In genomic region chr6:16092990-16093389, GRCh38 we compare ENCODE assay signal across 26 cellular contexts. TPM values are rescaled to one million over a fixed set of nuclear protein-coding genes. Genes with fewer than 3 reads are reported as not detected.
DNase-seq lines count a peak whose midpoint lies in the region; ATAC-seq, FAIRE-seq and TF ChIP-seq lines count a peak whose summit lies in the region.
"Had no signal": no experiment of that assay in that cellular context is flagged by ENCODE, and none has a peak within 500 bp of the region (broad histone marks: within the 10 kb centered on the region; RNA-seq: fewer than 3 reads in every experiment).

No MANE protein-coding gene starts in this region.

- TF ChIP-seq EP300 in GM12878 (IDR thresholded peaks at IDR 0.05; ENCODE audit: borderline replicate concordance in 1 of 2, control insufficient read depth in 1 of 2, low read depth in 2 of 2, low read length in 2 of 2): no peak

- H3K27ac ChIP-seq in GM12878 (ENCODE audit: control insufficient read depth, insufficient read depth) (no peak overlapping the region), smooth muscle cell (ENCODE audit: low read depth) (no peak overlapping the region)
- H3K27ac ChIP-seq: body of pancreas, C4-2B, left ventricle myocardium inferior, neutrophil, right lobe of liver, uterus, VCaP had no signal

- H3K4me1 ChIP-seq in GM12878 (ENCODE audit: control insufficient read depth, insufficient read depth, low read length) (peaks cover 4% of the 10 kb centered on the region; the same call in 1 of the 2 replicates), smooth muscle cell (ENCODE audit: low read depth) (no peaks in the 10 kb centered on the region)
- H3K4me1 ChIP-seq: body of pancreas, left ventricle myocardium inferior, right lobe of liver, uterus had no signal

- no peaks in the 10 kb centered on the region for H3K4me1 Mint-ChIP-seq in stimulated activated naive CD8-positive, alpha-beta T cell treated with anti-CD3 and anti-CD28 coated beads, Interleukin-15, amount 100 ng/mL, for 72 hours
- H3K4me1 Mint-ChIP-seq: stimulated activated naive B cell treated with anti-CD40 and anti-IgM and Interleukin-4, amounts not matched to agents 10 μg/mL and 1 μg/mL and 100 μg/mL, for 72 hours; T-helper 17 cell had no signal

- intact Hi-C loops in GM12878 (cut with micrococcal nuclease; ENCODE audit: unreplicated experiment): no loop called here

- H2AFZ ChIP-seq in GM12878 (ENCODE audit: control insufficient read depth, low read depth, low read length) (no peak overlapping the region), smooth muscle cell (ENCODE audit: low read depth) (no peak overlapping the region)

- H4K20me1 ChIP-seq in GM12878 (ENCODE audit: control insufficient read depth, insufficient read depth) (no peaks in the 10 kb centered on the region), smooth muscle cell (ENCODE audit: low read depth) (no peaks in the 10 kb centered on the region)

- DNase-seq in GM18507 (ENCODE audit: extremely low spot score, insufficient read length, low read depth) (no peak), NOMO-1 treated with DMSO at 0.1 percent for 48 hours (lab: John Stamatoyannopoulos, UW; ENCODE audit: unreplicated experiment) (peak; percentile 79), GM12878 (ENCODE audit: low read depth, low spot score) (no peak), smooth muscle cell (lab: John Stamatoyannopoulos, UW; ENCODE audit: unreplicated experiment) (no peak)
- DNase-seq in stimulated activated naive CD8-positive, alpha-beta T cell treated with anti-CD3 and anti-CD28 coated beads, Interleukin-15, amount 100 ng/mL, for 72 hours: no peak
- DNase-seq in stimulated activated naive CD4-positive, alpha-beta T cell (lab: John Stamatoyannopoulos, UW): no peak
- DNase-seq: activated CD4-positive, alpha-beta T cell treated with anti-CD3 and anti-CD28 coated beads for 48 hours; activated naive CD4-positive, alpha-beta T cell; activated T-cell treated with anti-CD3 and anti-CD28 coated beads, Interleukin-2, amount 50 U/mL, for 72 hours; body of pancreas; DMS79; HCEC 1CT; left ventricle myocardium inferior; NCI-H1105 treated with DMSO at 0.1 percent for 48 hours; NCI-H1930; NCI-H526; right lobe of liver; RPMI8226; stimulated activated naive B cell treated with anti-CD40 and anti-IgM and Interleukin-4, amounts not matched to agents 10 μg/mL and 1 μg/mL and 100 μg/mL, for 72 hours; T-helper 17 cell; uterus had no signal

- H3K4me3 ChIP-seq in GM12878: no peak overlapping the region
- H3K4me3 ChIP-seq in smooth muscle cell: no peak overlapping the region
- H3K4me3 ChIP-seq: body of pancreas, left ventricle myocardium inferior, right lobe of liver, uterus had no signal

- no peak overlapping the region for H3K27ac Mint-ChIP-seq in stimulated activated naive CD8-positive, alpha-beta T cell treated with anti-CD3 and anti-CD28 coated beads, Interleukin-15, amount 100 ng/mL, for 72 hours
- H3K27ac Mint-ChIP-seq: activated T-cell treated with anti-CD3 and anti-CD28 coated beads, Interleukin-2, amount 50 U/mL, for 72 hours; stimulated activated naive B cell treated with anti-CD40 and anti-IgM and Interleukin-4, amounts not matched to agents 10 μg/mL and 1 μg/mL and 100 μg/mL, for 72 hours; T-helper 17 cell had no signal

- SMC1A ChIA-PET in GM12878 (lab: Charles Lee; ENCODE audit: uncharacterized antibody, unreplicated experiment): interaction anchor here (0.6 to 2.0 kb wide), 26 partner anchors 9 to 440 kb away, joined by 3 to 13 read pairs (median 5); no protein-coding TSS in a partner anchor

- CTCF ChIA-PET in GM12878 (lab: Yijun Ruan, JAX): interaction anchor here (0.7 to 3.1 kb wide), 10 partner anchors 11 to 685 kb away, joined by 3 to 10 read pairs (median 4); no protein-coding TSS in a partner anchor

- in situ Hi-C loops in GM12878 (cut with MboI): no loop called here

- ATAC-seq in HG02884 (IDR thresholded peaks at IDR 0.05; ENCODE audit: unreplicated experiment) (peak; percentile 63), GM12878 (peak; percentile 73), GM21723 (IDR thresholded peaks at IDR 0.05; ENCODE audit: unreplicated experiment) (no peak)
- no peak for ATAC-seq in stimulated activated naive CD8-positive, alpha-beta T cell treated with anti-CD3 and anti-CD28 coated beads, Interleukin-15, amount 100 ng/mL, for 72 hours
- ATAC-seq: activated T-cell treated with anti-CD3 and anti-CD28 coated beads, Interleukin-2, amount 50 U/mL, for 72 hours; body of pancreas; T-helper 17 cell had no signal

- RAD21 ChIA-PET in GM12878 (lab: Charles Lee; ENCODE audit: unreplicated experiment): interaction anchor here (0.6 to 2.4 kb wide), 20 partner anchors 9 to 410 kb away, joined by 3 to 13 read pairs (median 4); partner anchors contain the start of gene MYLIP

- WGBS in GM12878 (ENCODE audit: insufficient coverage, insufficient replicate concordance, low lambda C conversion rate, missing lambda C conversion rate): 4% methylated on average over 5 of the region's 5 CpGs
- WGBS in smooth muscle cell (ENCODE audit: low lambda C conversion rate): 86% methylated on average over 5 of the region's 5 CpGs

- no peak for TF ChIP-seq RAD21 in GM12878 (IDR thresholded peaks at IDR 0.05; ENCODE audit: insufficient read depth, low read depth, low read length)

- H3K9me3 ChIP-seq in GM12878 (replicated peaks; ENCODE audit: control insufficient read depth, insufficient read depth, low read length): peaks cover 3% of the 10 kb centered on the region; the same call in 2 of the 3 replicates
- no peaks in the 10 kb centered on the region for H3K9me3 ChIP-seq in smooth muscle cell (replicated peaks; ENCODE audit: low read depth)
- H3K9me3 ChIP-seq: body of pancreas, left ventricle myocardium inferior, neutrophil, right lobe of liver, uterus had no signal

- no peak overlapping the region for H3K4me2 ChIP-seq in GM12878 (ENCODE audit: control insufficient read depth, insufficient read depth)
- H3K4me2 ChIP-seq in smooth muscle cell: no peak overlapping the region

- H3K36me3 ChIP-seq in GM12878 (ENCODE audit: control insufficient read depth in 2 of 2, insufficient read depth in 2 of 2, low read length in 1 of 2): no peaks in the 10 kb centered on the region
- no peaks in the 10 kb centered on the region for H3K36me3 ChIP-seq in smooth muscle cell (ENCODE audit: low read depth)
- H3K36me3 ChIP-seq: left ventricle myocardium inferior, neutrophil, right lobe of liver, uterus had no signal

- FAIRE-seq in GM18507 (lab: Jason Lieb, UNC): peak; percentile 56
- no peak for FAIRE-seq in GM12878 (lab: Jason Lieb, UNC)

- POLR2A ChIA-PET in GM12878 (lab: Charles Lee): interaction anchor here (0.5 to 1.6 kb wide), 9 partner anchors 9 to 597 kb away, joined by 3 to 5 read pairs (median 3); no protein-coding TSS in a partner anchor

- no TSS peak for BruUV-seq in GM12878 (replicated peaks; lab: Mats Ljungman, UMichigan)

- H3K27me3 Mint-ChIP-seq in stimulated activated naive CD8-positive, alpha-beta T cell treated with anti-CD3 and anti-CD28 coated beads, Interleukin-15, amount 100 ng/mL, for 72 hours: no peaks in the 10 kb centered on the region

- no peak overlapping the region for H3K4me3 Mint-ChIP-seq in stimulated activated naive CD8-positive, alpha-beta T cell treated with anti-CD3 and anti-CD28 coated beads, Interleukin-15, amount 100 ng/mL, for 72 hours
- H3K4me3 Mint-ChIP-seq: activated T-cell treated with anti-CD3 and anti-CD28 coated beads, Interleukin-2, amount 50 U/mL, for 72 hours; stimulated activated naive B cell treated with anti-CD40 and anti-IgM and Interleukin-4, amounts not matched to agents 10 μg/mL and 1 μg/mL and 100 μg/mL, for 72 hours; T-helper 17 cell had no signal

- H3K79me2 ChIP-seq in GM12878 (ENCODE audit: control insufficient read depth, insufficient read depth, low read length) (no peaks in the 10 kb centered on the region), smooth muscle cell (ENCODE audit: low read depth) (no peaks in the 10 kb centered on the region)

- H3K27me3 ChIP-seq in GM12878 (replicated peaks in 1 of 2; ENCODE audit: control insufficient read depth in 2 of 2, insufficient read depth in 2 of 2, low read length in 1 of 2) (no peaks in the 10 kb centered on the region), smooth muscle cell (ENCODE audit: low read depth) (no peaks in the 10 kb centered on the region)
- H3K27me3 ChIP-seq: body of pancreas, neutrophil, right lobe of liver, uterus had no signal

- H3K9me3 Mint-ChIP-seq in stimulated activated naive CD8-positive, alpha-beta T cell treated with anti-CD3 and anti-CD28 coated beads, Interleukin-15, amount 100 ng/mL, for 72 hours: peaks cover 0 to 3% of the 10 kb centered on the region in 2 donors

- no peak overlapping the region for H3K9ac ChIP-seq in GM12878 (ENCODE audit: control insufficient read depth, insufficient read depth, low read length)
- no peak overlapping the region for H3K9ac ChIP-seq in smooth muscle cell (ENCODE audit: low read depth)

- no peak for TF ChIP-seq CTCF in GM12878 (IDR thresholded peaks at IDR 0.05 in 2 of 3, conservative IDR thresholded peaks at IDR 0.05 in 1 of 3; ENCODE audit: control insufficient read depth in 2 of 3, extremely low read depth in 1 of 3, insufficient read depth in 1 of 3, low read depth in 3 of 3, low read length in 3 of 3)
- no peak for TF ChIP-seq CTCF in smooth muscle cell (IDR thresholded peaks at IDR 0.05; ENCODE audit: borderline replicate concordance, insufficient read depth, poor library complexity, severe bottlenecking)

- TF ChIP-seq POLR2A in GM12878 (IDR thresholded peaks at IDR 0.05; ENCODE audit: low read depth, low read length): no peak

- no peaks in the 10 kb centered on the region for H3F3A ChIP-seq in smooth muscle cell (ENCODE audit: low read depth)

RNA-seq across cellular contexts. Expression of gene MYLIP, which starts 35.9 kb away (rescaled TPM):
- total RNA-seq in GM12878 (2013; cell fraction: nucleolus; rRNA removed): 123 and 131 TPM in 2 replicates
- 12.9 and 15.1 TPM in 2 replicates for total RNA-seq in GM12878 (2014; rRNA removed)
- total RNA-seq in GM12878 (2014; rRNA removed; fragmentation: Illumina TruSeq; extraction: Trizol): 12.8 and 13.0 TPM in 2 replicates
- 14.7 and 15.2 TPM in 2 replicates for total RNA-seq in GM12878 (2021)
- polyA plus RNA-seq in GM12878 (2011; ENCODE audit: low read depth): 10.8 TPM
- polyA plus RNA-seq in GM12878 (2011; rRNA removed): 122 and 123 TPM in 2 replicates
- 73.6 and 81.0 TPM in 2 replicates for polyA plus RNA-seq in GM12878 (2011; cell fraction: cytosol; rRNA removed)
- 120 and 147 TPM in 2 replicates for polyA plus RNA-seq in GM12878 (2011; cell fraction: nucleus; rRNA removed)
- 11.3 and 20.8 TPM in 2 replicates for polyA plus RNA-seq in GM12878 (2012)
- 12.3 and 13.0 TPM in 2 replicates for polyA plus RNA-seq in GM12878 (2014; fragmentation: Illumina TruSeq; extraction: Trizol)
- polyA plus RNA-seq in GM12878 (2014; fragmentation: Nextera tagmentation; extraction: Ambion mirVana): 1 to 10 TPM; 5.3 to 5.8 TPM
- polyA plus RNA-seq in GM12878 (2014; rRNA removed): 14.1 and 16.5 TPM in 2 replicates
- polyA plus RNA-seq in GM12878 (2016; fragmentation: Nextera tagmentation; extraction: Ambion mirVana): 1 to 10 TPM; 5.6 to 7.1 TPM
- 124 and 137 TPM in 2 replicates for polyA minus RNA-seq in GM12878 (2011; rRNA and poly(A)+ RNA removed)
- polyA minus RNA-seq in GM12878 (2011; cell fraction: cytosol; rRNA and poly(A)+ RNA removed): 37.2 and 44.1 TPM in 2 replicates
- polyA minus RNA-seq in GM12878 (2011; cell fraction: nucleus; rRNA and poly(A)+ RNA removed): 67.3 and 86.4 TPM in 2 replicates
- total RNA-seq in smooth muscle cell: 25.0 and 42.2 TPM in 2 replicates
- 29.9 and 41.8 TPM in 2 replicates for polyA plus RNA-seq in smooth muscle cell

Comparison
In these comparisons a context has a peak if more than half of its experiments do, and no peak if none do; other contexts are left out.
1. ATAC-seq: peak in HG02884 (single experiment) and GM12878 (single experiment); none in stimulated activated naive CD8-positive, alpha-beta T cell treated with anti-CD3 and anti-CD28 coated beads, Interleukin-15, amount 100 ng/mL, for 72 hours (single experiment) and GM21723 (single experiment).